In the genomic region with DNA sequence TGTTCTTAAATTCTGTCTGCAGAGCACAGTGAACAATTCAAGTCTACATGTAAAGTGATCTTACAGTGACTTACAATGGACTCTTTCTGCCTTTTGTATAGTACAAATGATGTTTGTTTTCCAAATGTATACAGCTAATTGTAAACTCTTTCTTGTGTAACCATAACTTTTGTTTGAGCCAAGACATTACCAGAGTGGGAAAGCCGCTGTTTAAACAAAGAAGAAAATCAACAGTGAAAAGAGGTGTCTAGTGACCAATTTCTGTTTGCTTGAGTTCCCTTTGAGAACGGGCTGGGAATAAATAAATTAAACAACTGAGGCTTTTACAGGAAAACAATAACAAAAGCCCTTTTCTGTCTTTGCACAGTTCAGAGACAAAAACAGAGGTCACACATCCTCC, we compare ENCODE assay signal across 15 cellular contexts.
DNase-seq lines count a peak whose midpoint lies in the region; FAIRE-seq and TF ChIP-seq lines count a peak whose summit lies in the region.
"Had no signal": no experiment of that assay in that cellular context is flagged by ENCODE, and none has a peak within 500 bp of the region (broad histone marks: within the 10 kb centered on the region; RNA-seq: fewer than 3 reads in every experiment).

No MANE protein-coding gene starts in this region.

- no peak for TF ChIP-seq POLR2A in GM12892 (IDR thresholded peaks at IDR 0.05; ENCODE audit: low read depth, low read length)

- BruUV-seq in PC-9 (replicated peaks; lab: Mats Ljungman, UMichigan) = no TSS peak

- no peaks in the 10 kb centered on the region for H3F3A ChIP-seq in PC-9 (ENCODE audit: insufficient read depth, low read depth)

- H3K9me2 ChIP-seq in PC-9 (ENCODE audit: insufficient read depth) = no peaks in the 10 kb centered on the region

- CTCF ChIA-PET in PC-9 (lab: Charles Lee) = no interaction called here

- no peak overlapping the region for H3K27ac ChIP-seq in PC-9
- H3K27ac ChIP-seq: right atrium auricular region, tibial nerve had no signal

- no peaks in the 10 kb centered on the region for H3K9me3 ChIP-seq in PC-9 (ENCODE audit: insufficient read depth, low read depth)

- no peak overlapping the region for H3K4me2 ChIP-seq in PC-9

- H2AFZ ChIP-seq in PC-9 = 0 out of 2 replicates have a peak overlapping the region, but pooled peaks have one; percentile 39

- POLR2A ChIA-PET in PC-9 (lab: Charles Lee; ENCODE audit: unreplicated experiment) = no interaction called here

- no peaks in the 10 kb centered on the region for H3K79me2 ChIP-seq in PC-9 (ENCODE audit: low read depth)

- no peaks in the 10 kb centered on the region for H3K4me1 ChIP-seq in PC-9 (replicated peaks; ENCODE audit: insufficient read depth)
- H3K4me1 ChIP-seq: right atrium auricular region, tibial nerve had no signal

- peaks cover 1% of the 10 kb centered on the region; the same call in 1 of the 2 replicates for H4K20me1 ChIP-seq in PC-9 (ENCODE audit: insufficient read depth)

- DNase-seq in DMS53 (lab: John Stamatoyannopoulos, UW) (peak; percentile 79), NCI-H146 treated with DMSO at 0.1 percent for 48 hours (lab: John Stamatoyannopoulos, UW; ENCODE audit: unreplicated experiment) (peak; percentile 97), PC-9 (no peak), middle frontal gyrus (ENCODE audit: extremely low spot score, low spot score) (peak; percentile 53), GM12892 (ENCODE audit: insufficient read length) (no peak), NK-92 (lab: John Stamatoyannopoulos, UW; ENCODE audit: unreplicated experiment) (no peak)
- DNase-seq in activated CD8-positive, alpha-beta memory T cell treated with anti-CD3 and anti-CD28 coated beads, Interleukin-2, amount 50 U/mL, for 48 hours = no peak
- no peak for DNase-seq in activated effector memory CD4-positive, alpha-beta T cell treated with Interleukin-2 at 50 U/mL for 16 hours
- DNase-seq: activated B cell treated with CpG ODN at 0.5 μM for 24 hours; naive thymus-derived CD4-positive, alpha-beta T cell; stimulated activated CD4-positive, alpha-beta T cell treated with anti-CD3 and anti-CD28 coated beads, Interleukin-2, amount 100 ng/mL, for 24 hours; stimulated activated CD8-positive, alpha-beta memory T cell treated with anti-CD3 and anti-CD28 coated beads, Interleukin-4, amount 100 ng/mL, for 48 hours had no signal

- FAIRE-seq in GM12892 (lab: Jason Lieb, UNC) = no peak
- FAIRE-seq: astrocyte had no signal

- no peak overlapping the region for H3K4me3 ChIP-seq in PC-9
- H3K4me3 ChIP-seq: right atrium auricular region, tibial nerve had no signal

- no peak for TF ChIP-seq CTCF in PC-9 (conservative IDR thresholded peaks at IDR 0.05)

- intact Hi-C loops in PC-9 (cut with micrococcal nuclease; ENCODE audit: unreplicated experiment) = no loop called here

- no peaks in the 10 kb centered on the region for H3K27me3 ChIP-seq in PC-9 (ENCODE audit: insufficient read depth, low read depth)
- H3K27me3 ChIP-seq: right atrium auricular region, tibial nerve had no signal

- no peaks in the 10 kb centered on the region for H3K36me3 ChIP-seq in PC-9 (ENCODE audit: low read depth)
- H3K36me3 ChIP-seq: right atrium auricular region, tibial nerve had no signal

Comparison
In these comparisons a context has a peak if more than half of its experiments do, and no peak if none do; other contexts are left out.
1. DNase-seq: peak in DMS53 (single experiment), NCI-H146 treated with DMSO at 0.1 percent for 48 hours (single experiment) and middle frontal gyrus (single experiment); none in PC-9 (0 of 2), GM12892 (single experiment), activated CD8-positive, alpha-beta memory T cell treated with anti-CD3 and anti-CD28 coated beads, Interleukin-2, amount 50 U/mL, for 48 hours (single experiment), activated effector memory CD4-positive, alpha-beta T cell treated with Interleukin-2 at 50 U/mL for 16 hours (single experiment) and NK-92 (single experiment).